In genomic region chr2:237026981-237027711, GRCh38 we compare ENCODE assay signal across 8 cellular contexts. TPM values are rescaled to one million over a fixed set of nuclear protein-coding genes. Genes with fewer than 3 reads are reported as not detected.
A peak's percentile ranks its signal among the peaks of the same experiment; 100 is the strongest.
DNase-seq lines count a peak whose midpoint lies in the region; ATAC-seq, FAIRE-seq and TF ChIP-seq lines count a peak whose summit lies in the region.

No MANE protein-coding gene starts in this region.

- ATAC-seq in HG03175 (IDR thresholded peaks at IDR 0.05; ENCODE audit: unreplicated experiment) = peak; percentile 56

- H3K27ac Mint-ChIP-seq in activated T-helper 1 cell treated with anti-CD3 and anti-CD28 coated beads, Interleukin-12 subunit alpha, Interleukin-12 subunit beta, Interleukin-2, Interleukin-4 antibody, amounts not matched to agents 30 ng/mL and 10 ng/mL and 1 ng/mL, durations not matched to agents 14 hours and 24 hours and 36 hours = no peak overlapping the region

- TF ChIP-seq CTCF in fibroblast of villous mesenchyme (IDR thresholded peaks at IDR 0.05; ENCODE audit: insufficient read depth, low read depth, low read length) = peak; percentile 85

- H3K4me3 ChIP-seq in fibroblast of villous mesenchyme (ENCODE audit: low read depth, low read length) = no peak overlapping the region

- intact Hi-C loops in activated T-helper 1 cell treated with anti-CD3 and anti-CD28 coated beads, Interleukin-12 subunit alpha, Interleukin-12 subunit beta, Interleukin-2, Interleukin-4 antibody, amounts not matched to agents 30 ng/mL and 10 ng/mL and 1 ng/mL, durations not matched to agents 14 hours and 24 hours and 36 hours (cut with micrococcal nuclease) = no loop called here

- H3K4me3 Mint-ChIP-seq in activated T-helper 1 cell treated with anti-CD3 and anti-CD28 coated beads, Interleukin-12 subunit alpha, Interleukin-12 subunit beta, Interleukin-2, Interleukin-4 antibody, amounts not matched to agents 30 ng/mL and 10 ng/mL and 1 ng/mL, durations not matched to agents 14 hours and 24 hours and 36 hours = no peak overlapping the region

- peak; percentile 67 for FAIRE-seq in urothelium cell line (lab: Jason Lieb, UNC)

- DNase-seq in COLO668 (lab: John Stamatoyannopoulos, UW; ENCODE audit: unreplicated experiment) (peak; percentile 68), NCI-H774 (lab: John Stamatoyannopoulos, UW) (peak; percentile 64), fibroblast of villous mesenchyme (ENCODE audit: low read depth) (peak; percentile 65), nucleus accumbens (lab: John Stamatoyannopoulos, UW) (peak in 32 of 56 donors; percentile 2 to 69 (median 16)), urothelium cell line (ENCODE audit: low spot score) (peak; percentile 77)
- peak; percentile 43 for DNase-seq in activated T-cell treated with anti-CD3 and anti-CD28 coated beads, Interleukin-2, amount 50 U/mL, for 1 hour
- no peak for DNase-seq in activated T-helper 1 cell treated with anti-CD3 and anti-CD28 coated beads, Interleukin-12 subunit alpha, Interleukin-12 subunit beta, Interleukin-2, Interleukin-4 antibody, amounts not matched to agents 30 ng/mL and 10 ng/mL and 1 ng/mL, durations not matched to agents 14 hours and 24 hours and 36 hours (ENCODE audit: low spot score)

- no peaks in the 10 kb centered on the region for H3K36me3 Mint-ChIP-seq in activated T-helper 1 cell treated with anti-CD3 and anti-CD28 coated beads, Interleukin-12 subunit alpha, Interleukin-12 subunit beta, Interleukin-2, Interleukin-4 antibody, amounts not matched to agents 30 ng/mL and 10 ng/mL and 1 ng/mL, durations not matched to agents 14 hours and 24 hours and 36 hours (ENCODE audit: low read depth)

- H3K4me1 Mint-ChIP-seq in activated T-helper 1 cell treated with anti-CD3 and anti-CD28 coated beads, Interleukin-12 subunit alpha, Interleukin-12 subunit beta, Interleukin-2, Interleukin-4 antibody, amounts not matched to agents 30 ng/mL and 10 ng/mL and 1 ng/mL, durations not matched to agents 14 hours and 24 hours and 36 hours (ENCODE audit: low read depth) = no peaks in the 10 kb centered on the region

- no peaks in the 10 kb centered on the region for H3K9me3 Mint-ChIP-seq in activated T-helper 1 cell treated with anti-CD3 and anti-CD28 coated beads, Interleukin-12 subunit alpha, Interleukin-12 subunit beta, Interleukin-2, Interleukin-4 antibody, amounts not matched to agents 30 ng/mL and 10 ng/mL and 1 ng/mL, durations not matched to agents 14 hours and 24 hours and 36 hours

- peaks cover 2% of the 10 kb centered on the region for H3K27me3 Mint-ChIP-seq in activated T-helper 1 cell treated with anti-CD3 and anti-CD28 coated beads, Interleukin-12 subunit alpha, Interleukin-12 subunit beta, Interleukin-2, Interleukin-4 antibody, amounts not matched to agents 30 ng/mL and 10 ng/mL and 1 ng/mL, durations not matched to agents 14 hours and 24 hours and 36 hours (ENCODE audit: insufficient read depth)

RNA-seq across cellular contexts. Expression of gene COPS8, which starts 58.5 kb away (rescaled TPM):
- total RNA-seq in fibroblast of villous mesenchyme = 78.3 and 98.0 TPM in 2 replicates
- 59.2 and 63.3 TPM in 2 replicates for total RNA-seq in activated T-helper 1 cell treated with anti-CD3 and anti-CD28 coated beads, Interleukin-12 subunit alpha, Interleukin-12 subunit beta, Interleukin-2, Interleukin-4 antibody, amounts not matched to agents 30 ng/mL and 10 ng/mL and 1 ng/mL, durations not matched to agents 14 hours and 24 hours and 36 hours
